Comparison of ENCODE assay signal across 2 cellular contexts in the genomic region with DNA sequence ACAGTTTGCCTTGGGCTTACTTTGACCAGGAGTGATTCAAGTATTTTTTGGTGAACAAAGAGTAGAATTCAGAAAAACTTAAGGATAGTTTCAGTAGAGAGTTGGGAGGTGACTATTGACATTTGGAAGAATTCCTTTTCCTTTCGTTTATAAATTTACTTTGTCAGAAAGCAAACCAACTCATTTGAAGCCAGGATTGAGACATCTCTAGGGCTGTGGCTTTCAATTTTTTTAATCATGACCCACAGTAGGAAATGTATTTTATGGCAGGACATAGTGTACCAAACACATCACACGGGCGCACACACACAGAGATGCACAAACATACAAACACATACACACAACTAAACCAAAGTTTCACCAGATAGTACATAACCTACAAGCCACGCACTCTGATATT.
TF ChIP-seq lines count a peak whose summit lies in the region.

No MANE protein-coding gene starts in this region.

TF ChIP-seq in liver, 16 proteins besides CTCF, POLR2A, EP300 and RAD21 (continued from another document):
- TF ChIP-seq, protein P1, sequence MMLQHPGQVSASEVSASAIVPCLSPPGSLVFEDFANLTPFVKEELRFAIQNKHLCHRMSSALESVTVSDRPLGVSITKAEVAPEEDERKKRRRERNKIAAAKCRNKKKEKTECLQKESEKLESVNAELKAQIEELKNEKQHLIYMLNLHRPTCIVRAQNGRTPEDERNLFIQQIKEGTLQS (IDR thresholded peaks at IDR 0.05): no peak
- TF ChIP-seq, protein P2, sequence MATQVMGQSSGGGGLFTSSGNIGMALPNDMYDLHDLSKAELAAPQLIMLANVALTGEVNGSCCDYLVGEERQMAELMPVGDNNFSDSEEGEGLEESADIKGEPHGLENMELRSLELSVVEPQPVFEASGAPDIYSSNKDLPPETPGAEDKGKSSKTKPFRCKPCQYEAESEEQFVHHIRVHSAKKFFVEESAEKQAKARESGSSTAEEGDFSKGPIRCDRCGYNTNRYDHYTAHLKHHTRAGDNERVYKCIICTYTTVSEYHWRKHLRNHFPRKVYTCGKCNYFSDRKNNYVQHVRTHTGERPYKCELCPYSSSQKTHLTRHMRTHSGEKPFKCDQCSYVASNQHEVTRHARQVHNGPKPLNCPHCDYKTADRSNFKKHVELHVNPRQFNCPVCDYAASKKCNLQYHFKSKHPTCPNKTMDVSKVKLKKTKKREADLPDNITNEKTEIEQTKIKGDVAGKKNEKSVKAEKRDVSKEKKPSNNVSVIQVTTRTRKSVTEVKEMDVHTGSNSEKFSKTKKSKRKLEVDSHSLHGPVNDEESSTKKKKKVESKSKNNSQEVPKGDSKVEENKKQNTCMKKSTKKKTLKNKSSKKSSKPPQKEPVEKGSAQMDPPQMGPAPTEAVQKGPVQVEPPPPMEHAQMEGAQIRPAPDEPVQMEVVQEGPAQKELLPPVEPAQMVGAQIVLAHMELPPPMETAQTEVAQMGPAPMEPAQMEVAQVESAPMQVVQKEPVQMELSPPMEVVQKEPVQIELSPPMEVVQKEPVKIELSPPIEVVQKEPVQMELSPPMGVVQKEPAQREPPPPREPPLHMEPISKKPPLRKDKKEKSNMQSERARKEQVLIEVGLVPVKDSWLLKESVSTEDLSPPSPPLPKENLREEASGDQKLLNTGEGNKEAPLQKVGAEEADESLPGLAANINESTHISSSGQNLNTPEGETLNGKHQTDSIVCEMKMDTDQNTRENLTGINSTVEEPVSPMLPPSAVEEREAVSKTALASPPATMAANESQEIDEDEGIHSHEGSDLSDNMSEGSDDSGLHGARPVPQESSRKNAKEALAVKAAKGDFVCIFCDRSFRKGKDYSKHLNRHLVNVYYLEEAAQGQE (IDR thresholded peaks at IDR 0.05): no peak
- TF ChIP-seq JUND (IDR thresholded peaks at IDR 0.05) (no peak), NR2F2 (IDR thresholded peaks at IDR 0.05) (no peak), GABPA (IDR thresholded peaks at IDR 0.05 in 1 of 2, conservative IDR thresholded peaks at IDR 0.05 in 1 of 2) (no peak), FOXA2 (IDR thresholded peaks at IDR 0.05) (peak; percentile 59), HNF4G (IDR thresholded peaks at IDR 0.05) (no peak), SP1 (IDR thresholded peaks at IDR 0.05) (peak; percentile 67)
- TF ChIP-seq, protein P3, sequence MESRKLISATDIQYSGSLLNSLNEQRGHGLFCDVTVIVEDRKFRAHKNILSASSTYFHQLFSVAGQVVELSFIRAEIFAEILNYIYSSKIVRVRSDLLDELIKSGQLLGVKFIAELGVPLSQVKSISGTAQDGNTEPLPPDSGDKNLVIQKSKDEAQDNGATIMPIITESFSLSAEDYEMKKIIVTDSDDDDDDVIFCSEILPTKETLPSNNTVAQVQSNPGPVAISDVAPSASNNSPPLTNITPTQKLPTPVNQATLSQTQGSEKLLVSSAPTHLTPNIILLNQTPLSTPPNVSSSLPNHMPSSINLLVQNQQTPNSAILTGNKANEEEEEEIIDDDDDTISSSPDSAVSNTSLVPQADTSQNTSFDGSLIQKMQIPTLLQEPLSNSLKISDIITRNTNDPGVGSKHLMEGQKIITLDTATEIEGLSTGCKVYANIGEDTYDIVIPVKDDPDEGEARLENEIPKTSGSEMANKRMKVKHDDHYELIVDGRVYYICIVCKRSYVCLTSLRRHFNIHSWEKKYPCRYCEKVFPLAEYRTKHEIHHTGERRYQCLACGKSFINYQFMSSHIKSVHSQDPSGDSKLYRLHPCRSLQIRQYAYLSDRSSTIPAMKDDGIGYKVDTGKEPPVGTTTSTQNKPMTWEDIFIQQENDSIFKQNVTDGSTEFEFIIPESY (IDR thresholded peaks at IDR 0.05): no peak
- TF ChIP-seq, protein P4, sequence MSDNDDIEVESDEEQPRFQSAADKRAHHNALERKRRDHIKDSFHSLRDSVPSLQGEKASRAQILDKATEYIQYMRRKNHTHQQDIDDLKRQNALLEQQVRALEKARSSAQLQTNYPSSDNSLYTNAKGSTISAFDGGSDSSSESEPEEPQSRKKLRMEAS (IDR thresholded peaks at IDR 0.05): peak; percentile 19

TF ChIP-seq in HepG2, 621 proteins besides CTCF, POLR2A, EP300 and RAD21 (continued from another document):
- TF ChIP-seq, protein P5, sequence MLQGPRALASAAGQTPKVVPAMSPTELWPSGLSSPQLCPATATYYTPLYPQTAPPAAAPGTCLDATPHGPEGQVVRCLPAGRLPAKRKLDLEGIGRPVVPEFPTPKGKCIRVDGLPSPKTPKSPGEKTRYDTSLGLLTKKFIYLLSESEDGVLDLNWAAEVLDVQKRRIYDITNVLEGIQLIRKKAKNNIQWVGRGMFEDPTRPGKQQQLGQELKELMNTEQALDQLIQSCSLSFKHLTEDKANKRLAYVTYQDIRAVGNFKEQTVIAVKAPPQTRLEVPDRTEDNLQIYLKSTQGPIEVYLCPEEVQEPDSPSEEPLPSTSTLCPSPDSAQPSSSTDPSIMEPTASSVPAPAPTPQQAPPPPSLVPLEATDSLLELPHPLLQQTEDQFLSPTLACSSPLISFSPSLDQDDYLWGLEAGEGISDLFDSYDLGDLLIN (CRISPR knock-in tag; IDR thresholded peaks at IDR 0.05; ENCODE audit: borderline replicate concordance): no peak
- no peak for TF ChIP-seq TSC22D2 (CRISPR knock-in tag; IDR thresholded peaks at IDR 0.05; ENCODE audit: borderline replicate concordance)
- no peak for TF ChIP-seq ZNF101 (CRISPR knock-in tag; IDR thresholded peaks at IDR 0.05; ENCODE audit: borderline replicate concordance, low read depth)
- TF ChIP-seq NCOR1 (IDR thresholded peaks at IDR 0.05; ENCODE audit: borderline replicate concordance, low read length): no peak
- no peak for TF ChIP-seq ZKSCAN1 (IDR thresholded peaks at IDR 0.05; ENCODE audit: low read length)
- TF ChIP-seq, protein P6, sequence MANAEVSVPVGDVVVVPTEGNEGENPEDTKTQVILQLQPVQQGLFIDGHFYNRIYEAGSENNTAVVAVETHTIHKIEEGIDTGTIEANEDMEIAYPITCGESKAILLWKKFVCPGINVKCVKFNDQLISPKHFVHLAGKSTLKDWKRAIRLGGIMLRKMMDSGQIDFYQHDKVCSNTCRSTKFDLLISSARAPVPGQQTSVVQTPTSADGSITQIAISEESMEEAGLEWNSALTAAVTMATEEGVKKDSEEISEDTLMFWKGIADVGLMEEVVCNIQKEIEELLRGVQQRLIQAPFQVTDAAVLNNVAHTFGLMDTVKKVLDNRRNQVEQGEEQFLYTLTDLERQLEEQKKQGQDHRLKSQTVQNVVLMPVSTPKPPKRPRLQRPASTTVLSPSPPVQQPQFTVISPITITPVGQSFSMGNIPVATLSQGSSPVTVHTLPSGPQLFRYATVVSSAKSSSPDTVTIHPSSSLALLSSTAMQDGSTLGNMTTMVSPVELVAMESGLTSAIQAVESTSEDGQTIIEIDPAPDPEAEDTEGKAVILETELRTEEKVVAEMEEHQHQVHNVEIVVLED (CRISPR knock-in tag; IDR thresholded peaks at IDR 0.05; ENCODE audit: borderline replicate concordance): no peak
- TF ChIP-seq HNRNPUL1 (IDR thresholded peaks at IDR 0.05; ENCODE audit: low read depth, low read length): no peak
- no peak for TF ChIP-seq NR2F1 (CRISPR knock-in tag; IDR thresholded peaks at IDR 0.05)
- TF ChIP-seq, protein P7, sequence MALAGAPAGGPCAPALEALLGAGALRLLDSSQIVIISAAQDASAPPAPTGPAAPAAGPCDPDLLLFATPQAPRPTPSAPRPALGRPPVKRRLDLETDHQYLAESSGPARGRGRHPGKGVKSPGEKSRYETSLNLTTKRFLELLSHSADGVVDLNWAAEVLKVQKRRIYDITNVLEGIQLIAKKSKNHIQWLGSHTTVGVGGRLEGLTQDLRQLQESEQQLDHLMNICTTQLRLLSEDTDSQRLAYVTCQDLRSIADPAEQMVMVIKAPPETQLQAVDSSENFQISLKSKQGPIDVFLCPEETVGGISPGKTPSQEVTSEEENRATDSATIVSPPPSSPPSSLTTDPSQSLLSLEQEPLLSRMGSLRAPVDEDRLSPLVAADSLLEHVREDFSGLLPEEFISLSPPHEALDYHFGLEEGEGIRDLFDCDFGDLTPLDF (CRISPR knock-in tag; IDR thresholded peaks at IDR 0.05): no peak
- TF ChIP-seq HCFC1 (IDR thresholded peaks at IDR 0.05; ENCODE audit: low read depth, low read length): no peak
- TF ChIP-seq ZNF629 (CRISPR knock-in tag; conservative IDR thresholded peaks at IDR 0.05): no peak
- no peak for TF ChIP-seq ELF1 (CRISPR knock-in tag; IDR thresholded peaks at IDR 0.05)
- no peak for TF ChIP-seq BORCS8-MEF2B (CRISPR knock-in tag; IDR thresholded peaks at IDR 0.05)
- TF ChIP-seq, protein P8, sequence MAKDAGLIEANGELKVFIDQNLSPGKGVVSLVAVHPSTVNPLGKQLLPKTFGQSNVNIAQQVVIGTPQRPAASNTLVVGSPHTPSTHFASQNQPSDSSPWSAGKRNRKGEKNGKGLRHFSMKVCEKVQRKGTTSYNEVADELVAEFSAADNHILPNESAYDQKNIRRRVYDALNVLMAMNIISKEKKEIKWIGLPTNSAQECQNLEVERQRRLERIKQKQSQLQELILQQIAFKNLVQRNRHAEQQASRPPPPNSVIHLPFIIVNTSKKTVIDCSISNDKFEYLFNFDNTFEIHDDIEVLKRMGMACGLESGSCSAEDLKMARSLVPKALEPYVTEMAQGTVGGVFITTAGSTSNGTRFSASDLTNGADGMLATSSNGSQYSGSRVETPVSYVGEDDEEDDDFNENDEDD (CRISPR knock-in tag; IDR thresholded peaks at IDR 0.05; ENCODE audit: borderline replicate concordance): no peak
- no peak for TF ChIP-seq HMG20B (CRISPR knock-in tag; conservative IDR thresholded peaks at IDR 0.05)
TF ChIP-seq in HepG2: peak in this region for 0.
